Comparison of ENCODE assay signal across 21 cellular contexts in genomic region chr6:96675617-96676016, GRCh38.
A peak's percentile ranks its signal among the peaks of the same experiment; 100 is the strongest.
DNase-seq lines count a peak whose midpoint lies in the region; TF ChIP-seq lines count a peak whose summit lies in the region.
"Had no signal": no experiment of that assay in that cellular context is flagged by ENCODE, and none has a peak within 500 bp of the region (broad histone marks: within the 10 kb centered on the region; RNA-seq: fewer than 3 reads in every experiment).

No MANE protein-coding gene starts in this region.

- TF ChIP-seq CTCF in endothelial cell (IDR thresholded peaks at IDR 0.05; ENCODE audit: unreplicated experiment) = no peak

- H3K27me3 Mint-ChIP-seq in endothelial cell (ENCODE audit: unreplicated experiment) = no peaks in the 10 kb centered on the region

- H3K4me3 Mint-ChIP-seq in endothelial cell (ENCODE audit: unreplicated experiment) = no peak overlapping the region
- H3K4me3 Mint-ChIP-seq: activated naive CD4-positive, alpha-beta T cell treated with anti-CD3 and anti-CD28 coated beads, Interleukin-2, amount 10 ng/mL, durations not matched to agents 7 days and 5 days had no signal

- no peak overlapping the region for H3K27ac Mint-ChIP-seq in endothelial cell (ENCODE audit: unreplicated experiment)
- H3K27ac Mint-ChIP-seq: activated naive CD4-positive, alpha-beta T cell treated with anti-CD3 and anti-CD28 coated beads, Interleukin-2, amount 10 ng/mL, durations not matched to agents 7 days and 5 days had no signal

- H3K9me3 Mint-ChIP-seq in endothelial cell (ENCODE audit: unreplicated experiment) = no peaks in the 10 kb centered on the region
- H3K9me3 Mint-ChIP-seq: activated naive CD4-positive, alpha-beta T cell treated with anti-CD3 and anti-CD28 coated beads, Interleukin-2, amount 10 ng/mL, durations not matched to agents 7 days and 5 days had no signal

- H3K4me1 Mint-ChIP-seq in endothelial cell (ENCODE audit: unreplicated experiment) = no peaks in the 10 kb centered on the region
- H3K4me1 Mint-ChIP-seq: activated naive CD4-positive, alpha-beta T cell treated with anti-CD3 and anti-CD28 coated beads, Interleukin-2, amount 10 ng/mL, durations not matched to agents 7 days and 5 days had no signal

- DNase-seq in NCI-H1105 (lab: John Stamatoyannopoulos, UW) (peak; percentile 96), NCI-H2171 (lab: John Stamatoyannopoulos, UW) (peak; percentile 75), NCI-H82 treated with DMSO at 0.1 percent for 48 hours (lab: John Stamatoyannopoulos, UW; ENCODE audit: unreplicated experiment) (peak; percentile 20), pons (ENCODE audit: low spot score) (peak; percentile 36), endothelial cell (ENCODE audit: low spot score) (no peak), GF-D8 (lab: John Stamatoyannopoulos, UW) (no peak), T1000 (lab: John Stamatoyannopoulos, UW) (no peak)
- DNase-seq: activated CD4-positive, CD25-positive, alpha-beta regulatory T cell treated with anti-CD3 and anti-CD28 coated beads, Interleukin-2, amount 50 U/mL, for 72 hours; activated naive CD4-positive, alpha-beta T cell treated with anti-CD3 and anti-CD28 coated beads, Interleukin-2, amount 10 ng/mL, durations not matched to agents 7 days and 5 days; activated T-cell treated with anti-CD3 and anti-CD28 coated beads, Interleukin-2, amount 50 U/mL, for 48 hours; EL; GOT3; mammary epithelial cell; NCI-H1436; NCI-H774; PC-3; retina; Right ventricle myocardium superior; stimulated activated CD4-positive, alpha-beta T cell treated with anti-CD3 and anti-CD28 coated beads, Interleukin-4, amount 100 ng/mL, for 1 hour; stimulated activated naive CD8-positive, alpha-beta T cell treated with anti-CD3 and anti-CD28 coated beads, Interleukin-15, Interleukin-2, amounts not matched to agents 100 U/mL and 50 U/mL, for 24 hours; tibial artery had no signal

- no peaks in the 10 kb centered on the region for H3K36me3 Mint-ChIP-seq in endothelial cell (ENCODE audit: low read depth, unreplicated experiment)
- H3K36me3 Mint-ChIP-seq: activated naive CD4-positive, alpha-beta T cell treated with anti-CD3 and anti-CD28 coated beads, Interleukin-2, amount 10 ng/mL, durations not matched to agents 7 days and 5 days had no signal

Comparison
In these comparisons a context has a peak if more than half of its experiments do, and no peak if none do; other contexts are left out.
1. DNase-seq: peak in NCI-H1105 (single experiment), NCI-H2171 (single experiment), NCI-H82 treated with DMSO at 0.1 percent for 48 hours (single experiment) and pons (single experiment); none in endothelial cell (single experiment), GF-D8 (single experiment) and T1000 (single experiment).